ENCODE assay signal across 1 cellular context in genomic region chr1:1399187-1399869, GRCh38.
TF ChIP-seq lines count a peak whose summit lies in the region.

Gene CCNL2 (minus strand): TSS chr1:1399335. CDS start chr1:1399306, 29 bp downstream.

TF ChIP-seq in WTC11, 78 proteins besides CTCF, POLR2A, EP300 and RAD21 (continued from another document and continues in another):
- TF ChIP-seq IRF1 (CRISPR knock-in tag; IDR thresholded peaks at IDR 0.05) (0 out of 2 replicates have a peak, but pooled peaks have one; percentile 39), HMGA2 (CRISPR knock-in tag; IDR thresholded peaks at IDR 0.05) (no peak), SP1 (CRISPR knock-in tag; conservative IDR thresholded peaks at IDR 0.05) (peak; percentile 99), TCF7 (CRISPR knock-in tag; IDR thresholded peaks at IDR 0.05; ENCODE audit: low read depth) (no peak), MLX (CRISPR knock-in tag; IDR thresholded peaks at IDR 0.05) (no peak), E2F5 (CRISPR knock-in tag; IDR thresholded peaks at IDR 0.05) (peak; percentile 59), TP53 (CRISPR knock-in tag; IDR thresholded peaks at IDR 0.05) (no peak), FOXP1 (CRISPR knock-in tag; IDR thresholded peaks at IDR 0.05; ENCODE audit: borderline replicate concordance) (peak; percentile 67; the same call in 1 of the 2 replicates), CREB1 (CRISPR knock-in tag; IDR thresholded peaks at IDR 0.05) (no peak), CBFB (CRISPR knock-in tag; IDR thresholded peaks at IDR 0.05; ENCODE audit: low read depth) (0 out of 2 replicates have a peak, but pooled peaks have one; percentile 86), PREB (CRISPR knock-in tag; IDR thresholded peaks at IDR 0.05; ENCODE audit: borderline replicate concordance) (no peak), ZNF396 (CRISPR knock-in tag; IDR thresholded peaks at IDR 0.05; ENCODE audit: borderline replicate concordance) (no peak), MYBL2 (CRISPR knock-in tag; IDR thresholded peaks at IDR 0.05) (peak; percentile 45; the same call in 1 of the 2 replicates), ZNF532 (CRISPR knock-in tag; IDR thresholded peaks at IDR 0.05; ENCODE audit: borderline replicate concordance) (no peak), ZBTB43 (CRISPR knock-in tag; IDR thresholded peaks at IDR 0.05) (peak; percentile 78; the same call in 1 of the 2 replicates), NFYB (CRISPR knock-in tag; conservative IDR thresholded peaks at IDR 0.05; ENCODE audit: low read depth) (peak; percentile 100), NFATC4 (CRISPR knock-in tag; IDR thresholded peaks at IDR 0.05) (peak; percentile 48; the same call in 1 of the 2 replicates), IRF2 (CRISPR knock-in tag; IDR thresholded peaks at IDR 0.05; ENCODE audit: borderline replicate concordance, low read depth) (no peak), PRDM15 (CRISPR knock-in tag; IDR thresholded peaks at IDR 0.05) (no peak), FOXP4 (CRISPR knock-in tag; IDR thresholded peaks at IDR 0.05) (peak; percentile 86; the same call in 1 of the 2 replicates), NR1H2 (CRISPR knock-in tag; IDR thresholded peaks at IDR 0.05) (no peak), E2F4 (CRISPR knock-in tag; IDR thresholded peaks at IDR 0.05; ENCODE audit: borderline replicate concordance, low read depth) (no peak), ZNF281 (CRISPR knock-in tag; IDR thresholded peaks at IDR 0.05) (0 out of 2 replicates have a peak, but pooled peaks have one; percentile 55), ZNF416 (CRISPR knock-in tag; IDR thresholded peaks at IDR 0.05) (0 out of 2 replicates have a peak, but pooled peaks have one; percentile 58), ZNF232 (CRISPR knock-in tag; IDR thresholded peaks at IDR 0.05) (no peak), MAX (CRISPR knock-in tag; IDR thresholded peaks at IDR 0.05) (peak; percentile 78), HMGXB4 (CRISPR knock-in tag; IDR thresholded peaks at IDR 0.05) (no peak; the same call in 1 of the 2 replicates), CDX4 (CRISPR knock-in tag; IDR thresholded peaks at IDR 0.05; ENCODE audit: borderline replicate concordance) (no peak), GABPB1 (CRISPR knock-in tag; IDR thresholded peaks at IDR 0.05) (peak; percentile 71; the same call in 1 of the 2 replicates), ELF4 (CRISPR knock-in tag; IDR thresholded peaks at IDR 0.05; ENCODE audit: low read depth) (no peak), EMX1 (CRISPR knock-in tag; IDR thresholded peaks at IDR 0.05) (no peak)
